ENCODE assay signal across 26 cellular contexts in the genomic region with DNA sequence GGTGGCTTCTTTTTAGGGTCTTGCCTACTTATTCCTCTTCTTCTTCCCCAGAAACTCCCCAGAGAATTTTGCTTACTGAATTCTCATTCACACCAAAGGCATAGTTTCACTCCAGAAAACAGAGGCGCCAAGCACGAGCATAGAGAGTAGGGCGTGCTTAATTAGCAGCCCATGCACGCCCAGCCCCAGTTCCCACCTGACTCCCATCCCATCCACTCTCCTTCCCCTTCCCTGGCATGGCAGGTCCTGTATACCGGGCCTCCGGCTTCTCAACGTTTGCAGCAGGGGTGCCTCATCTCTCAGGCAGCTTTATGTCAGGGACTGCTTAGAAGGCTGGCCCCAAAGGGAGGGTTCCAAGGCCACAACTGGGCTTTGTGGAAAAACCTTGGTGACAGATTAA.
DNase-seq lines count a peak whose midpoint lies in the region; TF ChIP-seq lines count a peak whose summit lies in the region.
"Had no signal": no experiment of that assay in that cellular context is flagged by ENCODE, and none has a peak within 500 bp of the region (broad histone marks: within the 10 kb centered on the region; RNA-seq: fewer than 3 reads in every experiment).

No MANE protein-coding gene starts in this region.

- H3K36me3 ChIP-seq in stomach smooth muscle (ENCODE audit: control insufficient read depth in 2 of 2, insufficient read depth in 2 of 2, low read length in 2 of 2), result peaks cover 45 to 51% of the 10 kb centered on the region in 2 donors
- H3K36me3 ChIP-seq in MM.1S (replicated peaks; ENCODE audit: insufficient read depth, low read length), result no peaks in the 10 kb centered on the region

- H3K36me3 Mint-ChIP-seq in activated naive CD4-positive, alpha-beta T cell treated with anti-CD3 and anti-CD28 coated beads for 36 hours (ENCODE audit: low read depth), result peaks cover 26% of the 10 kb centered on the region
- peaks cover 57% of the 10 kb centered on the region for H3K36me3 Mint-ChIP-seq in chondrocyte (ENCODE audit: low read depth)
- peaks cover 30% of the 10 kb centered on the region for H3K36me3 Mint-ChIP-seq in nephron (ENCODE audit: low read depth)
- peaks cover 5% of the 10 kb centered on the region for H3K36me3 Mint-ChIP-seq in glutamatergic neuron (ENCODE audit: unreplicated experiment)

- H3K9me2 ChIP-seq in MM.1S (replicated peaks; ENCODE audit: insufficient read depth, low read length), result no peaks in the 10 kb centered on the region

- TF ChIP-seq CTCF in chondrocyte (IDR thresholded peaks at IDR 0.05) (no peak), nephron (IDR thresholded peaks at IDR 0.05; ENCODE audit: unreplicated experiment in 3 of 3) (no peak), glutamatergic neuron (IDR thresholded peaks at IDR 0.05; ENCODE audit: partially characterized antibody, unreplicated experiment) (no peak), MM.1S (IDR thresholded peaks at IDR 0.05; ENCODE audit: low read length) (no peak)

- H3K4me3 ChIP-seq in stomach smooth muscle (ENCODE audit: low read length in 2 of 2) (no peak overlapping the region), MM.1S (ENCODE audit: low read length) (no peak overlapping the region)
- H3K4me3 ChIP-seq: GM12878, HAP-1, left lung had no signal

- no peaks in the 10 kb centered on the region for H3K79me2 ChIP-seq in MM.1S (ENCODE audit: low read length)

- no peaks in the 10 kb centered on the region for H3K9me3 Mint-ChIP-seq in activated naive CD4-positive, alpha-beta T cell treated with anti-CD3 and anti-CD28 coated beads for 36 hours
- H3K9me3 Mint-ChIP-seq in chondrocyte (ENCODE audit: low read depth) (no peaks in the 10 kb centered on the region), nephron (no peaks in the 10 kb centered on the region), glutamatergic neuron (ENCODE audit: unreplicated experiment) (peaks cover 7% of the 10 kb centered on the region)
- H3K9me3 Mint-ChIP-seq: activated T-helper 2 cell treated with anti-CD3 and anti-CD28 coated beads, Interferon-gamma antibody, Interleukin-2, Interleukin-4, amounts not matched to agents 10 μg/mL and 5 μg/mL and 100 μg/mL, durations not matched to agents 14 hours and 24 hours and 36 hours; neural crest cell had no signal

- H3K27ac ChIP-seq in stomach smooth muscle (ENCODE audit: low read length), result peak overlapping the region; percentile 80
- no peak overlapping the region for H3K27ac ChIP-seq in MM.1S (ENCODE audit: low read length)
- H3K27ac ChIP-seq: left lung, WERI-Rb-1 had no signal

- H3K4me2 ChIP-seq in MM.1S (ENCODE audit: low read depth, low read length), result no peak overlapping the region

- no peaks in the 10 kb centered on the region for H3F3A ChIP-seq in MM.1S (ENCODE audit: insufficient read depth, low read length)

- H3K27me3 Mint-ChIP-seq in activated naive CD4-positive, alpha-beta T cell treated with anti-CD3 and anti-CD28 coated beads for 36 hours (ENCODE audit: low read depth), result no peaks in the 10 kb centered on the region
- H3K27me3 Mint-ChIP-seq in chondrocyte (ENCODE audit: low read depth), result no peaks in the 10 kb centered on the region
- no peaks in the 10 kb centered on the region for H3K27me3 Mint-ChIP-seq in nephron (ENCODE audit: low read depth)
- peaks cover 9% of the 10 kb centered on the region for H3K27me3 Mint-ChIP-seq in glutamatergic neuron (ENCODE audit: unreplicated experiment)
- H3K27me3 Mint-ChIP-seq: activated CD4-positive, alpha-beta T cell treated with anti-CD3 and anti-CD28 coated beads, Interleukin-2, amount 10 ng/mL, durations not matched to agents 7 days and 5 days; brain had no signal

- intact Hi-C loops in activated naive CD4-positive, alpha-beta T cell treated with anti-CD3 and anti-CD28 coated beads for 36 hours (cut with micrococcal nuclease), result no loop called here

- DNase-seq in activated naive CD4-positive, alpha-beta T cell treated with anti-CD3 and anti-CD28 coated beads for 36 hours, result no peak
- DNase-seq in activated naive CD4-positive, alpha-beta T cell (lab: John Stamatoyannopoulos, UW), result no peak
- no peak for DNase-seq in chondrocyte (ENCODE audit: low spot score)
- DNase-seq in NCI-H524 (lab: John Stamatoyannopoulos, UW), result no peak
- no peak for DNase-seq in glutamatergic neuron
- DNase-seq in MM.1S, result no peak
- DNase-seq: activated CD4-positive, alpha-beta T cell treated with anti-CD3 and anti-CD28 coated beads, Interleukin-2, amount 10 ng/mL, durations not matched to agents 7 days and 5 days; COR-L47; effector memory CD4-positive, alpha-beta T cell; foreskin melanocyte; hippocampal formation; left lung; midbrain; NCI-H1092 treated with DMSO at 0.1 percent for 48 hours; NCI-H1930; NCI-H2227 treated with DMSO at 0.1 percent for 48 hours; NCI-H748 treated with DMSO at 0.1 percent for 48 hours; WERI-Rb-1 had no signal

- H3K9me3 ChIP-seq in stomach smooth muscle (ENCODE audit: control insufficient read depth in 2 of 2, low read length in 2 of 2) (no peaks in the 10 kb centered on the region), MM.1S (replicated peaks; ENCODE audit: insufficient read depth, low read length) (no peaks in the 10 kb centered on the region)
- H3K9me3 ChIP-seq: HAP-1, left lung had no signal

- no peak overlapping the region for H3K4me3 Mint-ChIP-seq in activated naive CD4-positive, alpha-beta T cell treated with anti-CD3 and anti-CD28 coated beads for 36 hours
- H3K4me3 Mint-ChIP-seq in chondrocyte (ENCODE audit: unreplicated experiment), result no peak overlapping the region
- no peak overlapping the region for H3K4me3 Mint-ChIP-seq in nephron
- H3K4me3 Mint-ChIP-seq in glutamatergic neuron (ENCODE audit: unreplicated experiment), result no peak overlapping the region
- H3K4me3 Mint-ChIP-seq: activated CD4-positive, alpha-beta T cell treated with anti-CD3 and anti-CD28 coated beads, Interleukin-2, amount 10 ng/mL, durations not matched to agents 7 days and 5 days; B cell; brain; neural crest cell had no signal

- no peaks in the 10 kb centered on the region for H4K20me1 ChIP-seq in MM.1S (ENCODE audit: insufficient read depth, low read length)

- CTCF ChIA-PET in activated naive CD4-positive, alpha-beta T cell treated with anti-CD3 and anti-CD28 coated beads for 36 hours (lab: Charles Lee), result interaction anchor here (0.7 to 2.7 kb wide), 4 partner anchors 10 to 149 kb away, joined by 3 to 11 read pairs (median 4); no protein-coding TSS in a partner anchor

- H3K9ac ChIP-seq in stomach smooth muscle (ENCODE audit: low read length in 2 of 2), result peak overlapping the region; percentile 1 to 47
- no peak overlapping the region for H3K9ac ChIP-seq in MM.1S (ENCODE audit: low read length)

- H3K4me1 ChIP-seq in stomach smooth muscle (ENCODE audit: control insufficient read depth, insufficient read depth, low read length), result peaks cover 83% of the 10 kb centered on the region
- no peaks in the 10 kb centered on the region for H3K4me1 ChIP-seq in MM.1S (ENCODE audit: low read length)
- H3K4me1 ChIP-seq: HAP-1 had no signal

- peak overlapping the region; percentile 2 for H3K27ac Mint-ChIP-seq in activated naive CD4-positive, alpha-beta T cell treated with anti-CD3 and anti-CD28 coated beads for 36 hours
- H3K27ac Mint-ChIP-seq in chondrocyte (ENCODE audit: unreplicated experiment) (peak overlapping the region; percentile 59), nephron (peak overlapping the region; percentile 67 to 91 (median 69)), glutamatergic neuron (ENCODE audit: unreplicated experiment) (no peak overlapping the region)
- H3K27ac Mint-ChIP-seq: activated CD4-positive, alpha-beta T cell treated with anti-CD3 and anti-CD28 coated beads, Interleukin-2, amount 10 ng/mL, durations not matched to agents 7 days and 5 days; activated T-helper 2 cell treated with anti-CD3 and anti-CD28 coated beads, Interferon-gamma antibody, Interleukin-2, Interleukin-4, amounts not matched to agents 10 μg/mL and 5 μg/mL and 100 μg/mL, durations not matched to agents 14 hours and 24 hours and 36 hours; B cell had no signal

- no peak overlapping the region for H2AFZ ChIP-seq in MM.1S (ENCODE audit: low read length)

- H3K27me3 ChIP-seq in stomach smooth muscle (ENCODE audit: control insufficient read depth in 1 of 2, insufficient read depth in 2 of 2, low read length in 2 of 2), result no peaks in the 10 kb centered on the region
- no peaks in the 10 kb centered on the region for H3K27me3 ChIP-seq in MM.1S (replicated peaks; ENCODE audit: insufficient read depth, low read length)
- H3K27me3 ChIP-seq: left lung had no signal

- H3K4me1 Mint-ChIP-seq in activated naive CD4-positive, alpha-beta T cell treated with anti-CD3 and anti-CD28 coated beads for 36 hours (ENCODE audit: low read depth), result peaks cover 53% of the 10 kb centered on the region
- H3K4me1 Mint-ChIP-seq in chondrocyte (ENCODE audit: low read depth) (peaks cover 76% of the 10 kb centered on the region), nephron (peaks cover 40% of the 10 kb centered on the region), glutamatergic neuron (ENCODE audit: low read depth, unreplicated experiment) (peaks cover 21% of the 10 kb centered on the region)
- H3K4me1 Mint-ChIP-seq: B cell had no signal
